1 cellular context compared by ENCODE assay signal in the genomic region with DNA sequence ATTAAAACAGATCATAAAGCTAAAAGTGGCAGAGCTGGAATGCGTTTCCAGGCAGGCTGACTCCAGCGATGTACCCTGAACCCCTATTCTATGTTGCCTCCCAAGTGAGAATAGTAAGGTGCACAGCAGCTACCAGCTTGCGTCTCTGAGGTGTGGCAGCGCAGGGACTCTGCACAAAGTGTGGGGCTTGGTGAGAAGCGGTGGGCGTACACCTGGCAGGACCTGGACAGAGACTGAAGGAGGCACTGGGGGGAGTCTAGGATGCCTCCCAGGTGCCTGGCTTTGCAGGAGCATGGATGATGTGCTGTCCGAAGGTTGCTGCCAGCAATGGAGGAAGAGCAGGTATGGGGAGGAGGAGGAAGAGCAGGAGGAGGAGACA.
TF ChIP-seq lines count a peak whose summit lies in the region.

No MANE protein-coding gene starts in this region.

TF ChIP-seq in K562, 482 proteins besides CTCF, POLR2A, EP300 and RAD21:
- 0 out of 2 replicates have a peak, but pooled peaks have one; percentile 5 for TF ChIP-seq POLR2G (IDR thresholded peaks at IDR 0.05; ENCODE audit: low read depth, low read length)
- no peak for TF ChIP-seq ATF1 (CRISPR knock-in tag; IDR thresholded peaks at IDR 0.05)
- no peak for TF ChIP-seq ATF1 (tag; IDR thresholded peaks at IDR 0.05)
